Comparison of ENCODE assay signal across 1 cellular context in genomic region chr2:231039821-231040364, GRCh38.
TF ChIP-seq lines count a peak whose summit lies in the region.

No MANE protein-coding gene starts in this region.

TF ChIP-seq in HepG2, 621 proteins besides CTCF, POLR2A, EP300 and RAD21 (continued from another document and continues in another):
- TF ChIP-seq ZNF724P (CRISPR knock-in tag; IDR thresholded peaks at IDR 0.05; ENCODE audit: borderline replicate concordance), result no peak
- TF ChIP-seq YEATS2 (CRISPR knock-in tag; IDR thresholded peaks at IDR 0.05; ENCODE audit: borderline replicate concordance), result peak; percentile 42; the same call in 1 of the 2 replicates
- no peak for TF ChIP-seq HNF1A (IDR thresholded peaks at IDR 0.05; ENCODE audit: low read depth)
- peak; percentile 71; the same call in 1 of the 2 replicates for TF ChIP-seq HNF1A (CRISPR knock-in tag; IDR thresholded peaks at IDR 0.05; ENCODE audit: borderline replicate concordance)
- TF ChIP-seq PRPF4 (IDR thresholded peaks at IDR 0.05; ENCODE audit: low read depth, low read length, poor library complexity, severe bottlenecking), result no peak
- TF ChIP-seq ZNF746 (CRISPR knock-in tag; IDR thresholded peaks at IDR 0.05), result no peak
- TF ChIP-seq TSC22D2 (CRISPR knock-in tag; IDR thresholded peaks at IDR 0.05; ENCODE audit: borderline replicate concordance), result no peak
- TF ChIP-seq EED (CRISPR knock-in tag; IDR thresholded peaks at IDR 0.05), result no peak
- no peak for TF ChIP-seq ZNF503 (CRISPR knock-in tag; IDR thresholded peaks at IDR 0.05)
- no peak for TF ChIP-seq ZNF180 (CRISPR knock-in tag; IDR thresholded peaks at IDR 0.05; ENCODE audit: borderline replicate concordance, low read depth)
- TF ChIP-seq ZSCAN9 (CRISPR knock-in tag; IDR thresholded peaks at IDR 0.05; ENCODE audit: borderline replicate concordance), result 0 out of 2 replicates have a peak, but pooled peaks have one; percentile 25
- peak; percentile 78; the same call in 1 of the 2 replicates for TF ChIP-seq RXRA (CRISPR knock-in tag; IDR thresholded peaks at IDR 0.05)
- TF ChIP-seq ZNF407 (CRISPR knock-in tag; IDR thresholded peaks at IDR 0.05; ENCODE audit: not compliant biosample characterization), result no peak
- no peak for TF ChIP-seq ETV6 (CRISPR knock-in tag; conservative IDR thresholded peaks at IDR 0.05)
- no peak for TF ChIP-seq ZNF484 (CRISPR knock-in tag; IDR thresholded peaks at IDR 0.05; ENCODE audit: borderline replicate concordance, low read depth)
- no peak for TF ChIP-seq NFKB2 (CRISPR knock-in tag; IDR thresholded peaks at IDR 0.05; ENCODE audit: borderline replicate concordance)
- no peak for TF ChIP-seq RELA (CRISPR knock-in tag; IDR thresholded peaks at IDR 0.05)
- no peak for TF ChIP-seq ZNF780A (CRISPR knock-in tag; IDR thresholded peaks at IDR 0.05)
- peak; percentile 79 for TF ChIP-seq ZGPAT (CRISPR knock-in tag; IDR thresholded peaks at IDR 0.05)
- no peak for TF ChIP-seq KLF13 (CRISPR knock-in tag; IDR thresholded peaks at IDR 0.05)
- TF ChIP-seq GMEB2 (CRISPR knock-in tag; IDR thresholded peaks at IDR 0.05; ENCODE audit: low read depth), result no peak
- TF ChIP-seq ZNF629 (CRISPR knock-in tag; conservative IDR thresholded peaks at IDR 0.05), result no peak; the same call in 1 of the 2 replicates
- TF ChIP-seq FIP1L1 (IDR thresholded peaks at IDR 0.05; ENCODE audit: borderline replicate concordance, insufficient read depth, low read depth, low read length), result no peak
- TF ChIP-seq RNF219 (CRISPR knock-in tag; IDR thresholded peaks at IDR 0.05), result no peak
- no peak for TF ChIP-seq MXI1 (IDR thresholded peaks at IDR 0.05; ENCODE audit: borderline replicate concordance, low read depth, low read length)
- TF ChIP-seq AGO2 (optimal IDR thresholded peaks at IDR 0.05; ENCODE audit: low read depth, low read length), result no peak
- TF ChIP-seq ZNF713 (CRISPR knock-in tag; IDR thresholded peaks at IDR 0.05), result no peak
- TF ChIP-seq CEBPB (IDR thresholded peaks at IDR 0.05; ENCODE audit: borderline replicate concordance, low read depth, low read length), result no peak; the same call in 1 of the 2 replicates
- no peak; the same call in 1 of the 2 replicates for TF ChIP-seq ZNF710 (CRISPR knock-in tag; IDR thresholded peaks at IDR 0.05; ENCODE audit: borderline replicate concordance)
- TF ChIP-seq ZBTB39 (CRISPR knock-in tag; IDR thresholded peaks at IDR 0.05), result no peak
- TF ChIP-seq ZNF572 (CRISPR knock-in tag; IDR thresholded peaks at IDR 0.05), result no peak
- TF ChIP-seq NR1H2 (CRISPR knock-in tag; IDR thresholded peaks at IDR 0.05; ENCODE audit: borderline replicate concordance, low read depth), result no peak
